ENCODE assay signal across 9 cellular contexts in the genomic region with DNA sequence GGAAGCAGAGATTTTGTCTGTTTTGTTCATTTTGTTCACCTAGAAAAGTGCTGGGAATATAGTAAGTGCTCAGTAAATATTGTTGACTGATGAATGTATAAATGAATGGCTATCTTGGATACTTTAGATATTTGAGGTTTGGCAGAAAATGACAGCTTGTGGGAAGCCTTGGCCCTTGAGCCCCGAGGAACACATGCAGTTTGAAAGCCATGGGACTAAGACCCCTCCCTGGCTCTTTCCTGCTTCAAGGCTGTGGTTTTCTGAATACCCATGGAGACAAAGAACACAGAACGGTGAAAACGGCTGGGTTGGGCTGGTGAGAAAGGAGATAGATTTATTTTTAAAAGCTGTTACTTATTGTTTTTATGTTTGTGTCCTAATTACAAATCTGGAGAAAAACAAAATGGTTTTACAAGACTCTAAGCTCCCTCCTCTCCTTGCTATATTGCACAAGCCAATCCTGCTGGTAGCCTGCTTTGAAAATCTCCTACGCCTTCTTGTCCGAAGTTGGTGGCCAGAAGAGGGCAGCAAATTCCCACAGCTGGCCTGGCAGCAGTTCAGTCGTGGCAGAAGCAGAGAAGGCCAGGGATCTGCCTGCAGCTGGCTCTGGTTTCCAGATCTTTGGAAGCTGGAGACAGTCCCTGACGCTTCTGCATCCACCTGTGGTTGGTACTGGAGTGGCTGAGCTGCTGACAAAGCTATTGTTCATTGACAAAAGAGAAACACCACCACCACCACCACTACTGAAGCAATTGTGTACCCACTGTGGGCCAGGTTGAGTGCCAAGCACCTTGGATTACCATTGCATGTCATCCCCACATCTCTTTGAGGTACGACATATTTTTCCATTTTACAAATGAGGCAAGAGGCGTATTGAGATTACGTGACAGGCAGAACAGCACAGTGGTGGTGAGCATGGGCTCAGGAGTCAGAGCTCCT. TPM values are rescaled to one million over a fixed set of nuclear protein-coding genes. Genes with fewer than 3 reads are reported as not detected.
A peak's percentile ranks its signal among the peaks of the same experiment; 100 is the strongest.
DNase-seq lines count a peak whose midpoint lies in the region; ATAC-seq and TF ChIP-seq lines count a peak whose summit lies in the region.
"Had no signal": no experiment of that assay in that cellular context is flagged by ENCODE, and none has a peak within 500 bp of the region (broad histone marks: within the 10 kb centered on the region; RNA-seq: fewer than 3 reads in every experiment).

No MANE protein-coding gene starts in this region.

- H3K36me3 ChIP-seq in ascending aorta (no peaks in the 10 kb centered on the region), right atrium auricular region (no peaks in the 10 kb centered on the region)

- peak overlapping the region in 1 of 2 donors; percentile 68 for H3K27ac ChIP-seq in ascending aorta
- no peak overlapping the region for H3K27ac ChIP-seq in right atrium auricular region

- H3K9me3 ChIP-seq in ascending aorta = no peaks in the 10 kb centered on the region
- H3K9me3 ChIP-seq in right atrium auricular region = no peaks in the 10 kb centered on the region

- peak; percentile 11 for DNase-seq in GF-D8 (lab: John Stamatoyannopoulos, UW)
- peak; percentile 53 for DNase-seq in NCI-H1092 (lab: John Stamatoyannopoulos, UW)
- DNase-seq in SK-N-DZ (ENCODE audit: low spot score) = peak; percentile 43
- peak; percentile 29 to 87 for DNase-seq in ascending aorta (ENCODE audit: low spot score in 2 of 2)
- DNase-seq in right atrium auricular region (ENCODE audit: low spot score) = peak; percentile 88
- peak; percentile 83 for DNase-seq in retina

- peaks cover 0 to 11% of the 10 kb centered on the region in 2 donors for H3K4me1 ChIP-seq in ascending aorta
- no peaks in the 10 kb centered on the region for H3K4me1 ChIP-seq in right atrium auricular region

- ATAC-seq in HG02970 (IDR thresholded peaks at IDR 0.05; ENCODE audit: low FRiP score, unreplicated experiment) (no peak), HG02763 (IDR thresholded peaks at IDR 0.05; ENCODE audit: unreplicated experiment) (no peak)

- intact Hi-C loops in ascending aorta (cut with DNase I) = loop anchor here (1.0 to 10.0 kb wide), 3 partner anchors 215 to 602 kb away; no protein-coding TSS in a partner anchor

- H3K27me3 ChIP-seq in ascending aorta (no peaks in the 10 kb centered on the region), right atrium auricular region (no peaks in the 10 kb centered on the region)

- H3K4me3 ChIP-seq in ascending aorta (no peak overlapping the region), right atrium auricular region (no peak overlapping the region)

- peak; percentile 65 to 84 (median 66) for TF ChIP-seq CTCF in ascending aorta (IDR thresholded peaks at IDR 0.05)
- peak; percentile 53 to 85 for TF ChIP-seq CTCF in right atrium auricular region (IDR thresholded peaks at IDR 0.05)

RNA-seq across cellular contexts. Expression of gene KRT85, which starts 5.2 kb away (rescaled TPM):
- polyA plus RNA-seq in SK-N-DZ (2014; cell fraction: cytosol; rRNA removed) = not detected in 2 replicates
- not detected in 2 replicates for polyA plus RNA-seq in SK-N-DZ (2014; cell fraction: nucleus; rRNA removed)
- total RNA-seq in ascending aorta (not detected), right atrium auricular region (not detected)
- polyA plus RNA-seq: adipose tissue had no signal

RNA-seq across cellular contexts. Expression of gene KRT84, which starts 13.0 kb away (rescaled TPM):
- polyA plus RNA-seq in SK-N-DZ (2014; cell fraction: cytosol; rRNA removed) = not detected in 2 replicates
- polyA plus RNA-seq in SK-N-DZ (2014; cell fraction: nucleus; rRNA removed) = not detected in 2 replicates
- total RNA-seq in ascending aorta = not detected
- total RNA-seq in right atrium auricular region = under 1 TPM in 1 of 2 donors, not detected in 1; 0.28 TPM
- polyA plus RNA-seq: adipose tissue had no signal

RNA-seq across cellular contexts. Expression of gene KRT82, which starts 33.6 kb away (rescaled TPM):
- polyA plus RNA-seq in SK-N-DZ (2014; cell fraction: cytosol; rRNA removed) = not detected in 2 replicates
- polyA plus RNA-seq in SK-N-DZ (2014; cell fraction: nucleus; rRNA removed) = not detected in 2 replicates
- not detected for total RNA-seq in ascending aorta
- not detected for total RNA-seq in right atrium auricular region
- polyA plus RNA-seq: adipose tissue had no signal

RNA-seq across cellular contexts. Expression of gene KRT83, which starts 51.3 kb away (rescaled TPM):
- polyA plus RNA-seq in SK-N-DZ (2014; cell fraction: cytosol; rRNA removed) = not detected in 2 replicates
- polyA plus RNA-seq in SK-N-DZ (2014; cell fraction: nucleus; rRNA removed) = not detected in 2 replicates
- total RNA-seq in ascending aorta (not detected), right atrium auricular region (not detected)
- polyA plus RNA-seq: adipose tissue had no signal

Comparison
In these comparisons a context has a peak if more than half of its experiments do, and no peak if none do; other contexts are left out.
1. DNase-seq: peak in every context shown above with its lines; median percentile 88 in right atrium auricular region; 83 in retina; 58 in ascending aorta; 53 in NCI-H1092; 43 in SK-N-DZ; 11 in GF-D8.